Comparison of ENCODE assay signal across 2 cellular contexts in genomic region chr3:72190050-72190449, GRCh38.
TF ChIP-seq lines count a peak whose summit lies in the region.

No MANE protein-coding gene starts in this region.

TF ChIP-seq in liver, 16 proteins besides CTCF, POLR2A, EP300 and RAD21 (continued from another document):
- TF ChIP-seq MAX (IDR thresholded peaks at IDR 0.05) = peak; percentile 68
- TF ChIP-seq GABPA (IDR thresholded peaks at IDR 0.05 in 1 of 2, conservative IDR thresholded peaks at IDR 0.05 in 1 of 2) = no peak
- TF ChIP-seq NR2F2 (IDR thresholded peaks at IDR 0.05) = no peak
- no peak for TF ChIP-seq TAF1 (conservative IDR thresholded peaks at IDR 0.05)
- no peak for TF ChIP-seq ZBTB33 (IDR thresholded peaks at IDR 0.05)
- TF ChIP-seq HNF4G (IDR thresholded peaks at IDR 0.05) = peak; percentile 90
- peak; percentile 97 for TF ChIP-seq SP1 (IDR thresholded peaks at IDR 0.05)
- peak; percentile 38 for TF ChIP-seq REST (IDR thresholded peaks at IDR 0.05)
- TF ChIP-seq EGR1 (IDR thresholded peaks at IDR 0.05; ENCODE audit: low read depth in 2 of 2) = peak in 1 of 2 donors; percentile 51
- no peak for TF ChIP-seq FOXA1 (IDR thresholded peaks at IDR 0.05)
- TF ChIP-seq JUND (IDR thresholded peaks at IDR 0.05) = peak; percentile 67 to 78
- TF ChIP-seq ATF3 (IDR thresholded peaks at IDR 0.05) = no peak
- peak; percentile 95 to 97 for TF ChIP-seq HNF4A (conservative IDR thresholded peaks at IDR 0.05)
- TF ChIP-seq RXRA (IDR thresholded peaks at IDR 0.05) = peak; percentile 95

TF ChIP-seq in HepG2, 621 proteins besides CTCF, POLR2A, EP300 and RAD21:
- TF ChIP-seq PATZ1 (CRISPR knock-in tag; IDR thresholded peaks at IDR 0.05) (no peak), ZXDC (CRISPR knock-in tag; IDR thresholded peaks at IDR 0.05) (no peak), ZNF496 (CRISPR knock-in tag; IDR thresholded peaks at IDR 0.05; ENCODE audit: insufficient replicate concordance) (no peak), ELF4 (CRISPR knock-in tag; IDR thresholded peaks at IDR 0.05; ENCODE audit: borderline replicate concordance) (no peak), KDM1A (CRISPR knock-in tag; IDR thresholded peaks at IDR 0.05) (no peak), HDAC1 (CRISPR knock-in tag; IDR thresholded peaks at IDR 0.05) (no peak), HNRNPK (IDR thresholded peaks at IDR 0.05; ENCODE audit: low read depth, low read length, poor library complexity, severe bottlenecking) (no peak)
